Comparison of ENCODE assay signal across 16 cellular contexts in genomic region chr6:56522871-56523270, GRCh38.
DNase-seq lines count a peak whose midpoint lies in the region; FAIRE-seq and TF ChIP-seq lines count a peak whose summit lies in the region.
"Had no signal": no experiment of that assay in that cellular context is flagged by ENCODE, and none has a peak within 500 bp of the region (broad histone marks: within the 10 kb centered on the region; RNA-seq: fewer than 3 reads in every experiment).

No MANE protein-coding gene starts in this region.

- peak overlapping the region; percentile 19; the same call in 1 of the 2 replicates for H3K4me3 ChIP-seq in HUES48 (ENCODE audit: low read depth, low read length)
- no peak overlapping the region for H3K4me3 ChIP-seq in uterus
- H3K4me3 ChIP-seq: PC-9 had no signal

- no peak overlapping the region for H3K4me3 Mint-ChIP-seq in mesothelial cell of epicardium
- H3K4me3 Mint-ChIP-seq: B cell; CD4-positive, alpha-beta memory T cell had no signal

- peaks cover 9% of the 10 kb centered on the region for H3K9me3 Mint-ChIP-seq in mesothelial cell of epicardium

- TF ChIP-seq POLR2A in uterus (IDR thresholded peaks at IDR 0.05), result no peak

- FAIRE-seq in frontal cortex (lab: Jason Lieb, UNC), result no peak
- FAIRE-seq: GM12892 had no signal

- peaks cover 60% of the 10 kb centered on the region for H3K4me1 ChIP-seq in HUES48 (ENCODE audit: control insufficient read depth, insufficient read depth, low read length)
- H3K4me1 ChIP-seq in uterus, result peaks cover 0 to 21% of the 10 kb centered on the region in 2 donors

- TF ChIP-seq CTCF in mesothelial cell of epicardium (IDR thresholded peaks at IDR 0.05; ENCODE audit: unreplicated experiment), result no peak
- no peak for TF ChIP-seq CTCF in uterus (IDR thresholded peaks at IDR 0.05)

- H3K27me3 ChIP-seq in HUES48 (ENCODE audit: control insufficient read depth, insufficient read depth, low read length) (no peaks in the 10 kb centered on the region), uterus (no peaks in the 10 kb centered on the region)

- peak overlapping the region; percentile 37 for H3K27ac Mint-ChIP-seq in mesothelial cell of epicardium
- H3K27ac Mint-ChIP-seq: B cell; CD4-positive, alpha-beta memory T cell had no signal

- H3K36me3 ChIP-seq in HUES48 (ENCODE audit: control insufficient read depth, insufficient read depth, low read length), result peaks cover 28% of the 10 kb centered on the region
- H3K36me3 ChIP-seq in uterus, result no peaks in the 10 kb centered on the region

- DNase-seq in caudate nucleus (lab: John Stamatoyannopoulos, UW) (no peak), mesothelial cell of epicardium (ENCODE audit: low spot score in 2 of 2, unreplicated experiment in 2 of 2) (no peak), uterus (no peak), T-helper 9 cell (no peak), frontal cortex (ENCODE audit: low spot score in 2 of 2) (no peak)
- DNase-seq in effector CD4-positive, alpha-beta T cell, result no peak
- DNase-seq: CD4-positive, alpha-beta memory T cell; DMS79; NCI-H187 treated with DMSO at 0.1 percent for 48 hours; NCI-H2171; NCI-H446 treated with DMSO at 0.1 percent for 48 hours; NCI-H748 treated with DMSO at 0.1 percent for 48 hours; PC-9 had no signal

- intact Hi-C loops in uterus (cut with DNase I; ENCODE audit: low total_unique reads), result no loop called here

- H3K4me1 Mint-ChIP-seq in mesothelial cell of epicardium, result peaks cover 72% of the 10 kb centered on the region
- H3K4me1 Mint-ChIP-seq: B cell; CD4-positive, alpha-beta memory T cell had no signal

- H3K9ac ChIP-seq in HUES48 (ENCODE audit: low read depth, low read length), result no peak overlapping the region

- peaks cover 22% of the 10 kb centered on the region for H3K36me3 Mint-ChIP-seq in mesothelial cell of epicardium
- H3K36me3 Mint-ChIP-seq: CD4-positive, alpha-beta memory T cell had no signal

- no peaks in the 10 kb centered on the region for H3K27me3 Mint-ChIP-seq in mesothelial cell of epicardium (ENCODE audit: low read depth)
- H3K27me3 Mint-ChIP-seq: B cell; CD4-positive, alpha-beta memory T cell had no signal

- H3K27ac ChIP-seq in HUES48 (ENCODE audit: low read depth, low read length) (peak overlapping the region; percentile 81), caudate nucleus (ENCODE audit: low read depth, low read length) (peak overlapping the region; percentile 58), uterus (peak overlapping the region; percentile 83 to 100)
- H3K27ac ChIP-seq: PC-9 had no signal

- H3K9me3 ChIP-seq in HUES48 (ENCODE audit: control insufficient read depth, insufficient read depth, low read length) (no peaks in the 10 kb centered on the region), uterus (no peaks in the 10 kb centered on the region)
